ENCODE assay signal across 8 cellular contexts in genomic region chr11:65421204-65422103, GRCh38. TPM values are rescaled to one million over a fixed set of nuclear protein-coding genes. Genes with fewer than 3 reads are reported as not detected.
DNase-seq lines count a peak whose midpoint lies in the region; ATAC-seq lines count a peak whose summit lies in the region.

No MANE protein-coding gene starts in this region.

- peaks cover 35% of the 10 kb centered on the region for H3K79me2 ChIP-seq in mesendoderm (ENCODE audit: control insufficient read depth, insufficient read depth, low read length)

- H3K56ac ChIP-seq in mesendoderm (ENCODE audit: low read length) = peak overlapping the region; percentile 92

- peaks cover 25 to 60% (median 50%) of the 10 kb centered on the region in 10 experiments for H3K4me1 ChIP-seq in BLaER1 treated with 17β-estradiol and CSF1 and Interleukin-3, amounts not matched to agents 10 nM and 100 nM
- H3K4me1 ChIP-seq in effector memory CD4-positive, alpha-beta T cell (ENCODE audit: control insufficient read depth, insufficient read depth, low read length, poor library complexity, severe bottlenecking) = peaks cover 57% of the 10 kb centered on the region
- peaks cover 43% of the 10 kb centered on the region for H3K4me1 ChIP-seq in mesendoderm (ENCODE audit: control insufficient read depth, low read depth, low read length)

- peak overlapping the region; percentile 96 for H2AK5ac ChIP-seq in mesendoderm (ENCODE audit: low read length)

- H2BK5ac ChIP-seq in mesendoderm (ENCODE audit: low read length) = peak overlapping the region; percentile 94

- ATAC-seq in HG03108 (IDR thresholded peaks at IDR 0.05; ENCODE audit: unreplicated experiment) = peak; percentile 15
- ATAC-seq in HG02642 (IDR thresholded peaks at IDR 0.05; ENCODE audit: poor library complexity, unreplicated experiment) = no peak

- WGBS in mesendoderm (ENCODE audit: extremely low coverage, insufficient coverage, low lambda C conversion rate) = no CpG with 5 or more reads among the region's 26 CpGs

- peak overlapping the region; percentile 94 to 100 (median 99) for H3K27ac ChIP-seq in BLaER1 treated with 17β-estradiol and CSF1 and Interleukin-3, amounts not matched to agents 10 nM and 100 nM
- peak overlapping the region; percentile 99 for H3K27ac ChIP-seq in effector memory CD4-positive, alpha-beta T cell (ENCODE audit: insufficient read depth, low read length, poor library complexity, severe bottlenecking)
- H3K27ac ChIP-seq in mesendoderm (ENCODE audit: low read depth, low read length) = peak overlapping the region; percentile 93

- H3K27me3 ChIP-seq in BLaER1 treated with 17β-estradiol and CSF1 and Interleukin-3, amounts not matched to agents 10 nM and 100 nM = no peaks in the 10 kb centered on the region
- no peaks in the 10 kb centered on the region for H3K27me3 ChIP-seq in effector memory CD4-positive, alpha-beta T cell (replicated peaks; ENCODE audit: control insufficient read depth, insufficient read depth, low read length, poor library complexity, severe bottlenecking)
- no peaks in the 10 kb centered on the region for H3K27me3 ChIP-seq in mesendoderm (ENCODE audit: insufficient read depth, low read length, poor library complexity)

- H3K4me3 ChIP-seq in BLaER1 treated with 17β-estradiol and CSF1 and Interleukin-3, amounts not matched to agents 10 nM and 100 nM = peak overlapping the region; percentile 51 to 94 (median 90)
- peak overlapping the region; percentile 80 for H3K4me3 ChIP-seq in effector memory CD4-positive, alpha-beta T cell (ENCODE audit: insufficient read depth, low read depth, low read length, poor library complexity, severe bottlenecking)
- peak overlapping the region; percentile 19 for H3K4me3 ChIP-seq in mesendoderm (ENCODE audit: low read length)

- H3K4me2 ChIP-seq in BLaER1 treated with 17β-estradiol and CSF1 and Interleukin-3, amounts not matched to agents 10 nM and 100 nM = peak overlapping the region; percentile 84 to 99 (median 97)
- H3K4me2 ChIP-seq in mesendoderm (ENCODE audit: low read length) = peak overlapping the region; percentile 80

- peaks cover under 1 to 37% (median 24%) of the 10 kb centered on the region in 11 experiments; a peak in 17 of 22 replicates for H3K36me3 ChIP-seq in BLaER1 treated with 17β-estradiol and CSF1 and Interleukin-3, amounts not matched to agents 10 nM and 100 nM
- H3K36me3 ChIP-seq in effector memory CD4-positive, alpha-beta T cell (ENCODE audit: control insufficient read depth, insufficient read depth, low read length) = peaks cover 6% of the 10 kb centered on the region
- H3K36me3 ChIP-seq in mesendoderm (ENCODE audit: control insufficient read depth, insufficient read depth, low read length) = no peaks in the 10 kb centered on the region

- H4K8ac ChIP-seq in mesendoderm (ENCODE audit: low read depth, low read length) = peak overlapping the region; percentile 88

- H4K20me1 ChIP-seq in BLaER1 treated with 17β-estradiol and CSF1 and Interleukin-3, amounts not matched to agents 10 nM and 100 nM = peaks cover 34 to 38% (median 38%) of the 10 kb centered on the region in 11 experiments

- no peak overlapping the region for H3K23ac ChIP-seq in mesendoderm (ENCODE audit: low read length)

- peaks cover 16% of the 10 kb centered on the region for H3K79me1 ChIP-seq in mesendoderm (ENCODE audit: low read length)

- peak overlapping the region; percentile 89 for H2BK120ac ChIP-seq in mesendoderm (ENCODE audit: low read depth, low read length)

- peak overlapping the region; percentile 98 to 100 (median 100) for H3K9ac ChIP-seq in BLaER1 treated with 17β-estradiol and CSF1 and Interleukin-3, amounts not matched to agents 10 nM and 100 nM
- peak overlapping the region; percentile 89 for H3K9ac ChIP-seq in mesendoderm (ENCODE audit: low read length)

- H3K9me3 ChIP-seq in BLaER1 treated with 17β-estradiol and CSF1 and Interleukin-3, amounts not matched to agents 10 nM and 100 nM (replicated peaks in 1 of 11) = no peaks in the 10 kb centered on the region
- no peaks in the 10 kb centered on the region for H3K9me3 ChIP-seq in effector memory CD4-positive, alpha-beta T cell (ENCODE audit: control insufficient read depth, low read length)

- H3K4ac ChIP-seq in mesendoderm (ENCODE audit: low read depth, low read length) = peak overlapping the region; percentile 99

- peak overlapping the region; percentile 5 for H4K5ac ChIP-seq in mesendoderm (ENCODE audit: low read length)

- H3K18ac ChIP-seq in mesendoderm (ENCODE audit: low read length) = peak overlapping the region; percentile 97

- DNase-seq in NOMO-1 (lab: John Stamatoyannopoulos, UW; ENCODE audit: unreplicated experiment in 2 of 2) = peak; percentile 87 to 90
- DNase-seq in activated CD8-positive, alpha-beta memory T cell treated with anti-CD3 and anti-CD28 coated beads for 48 hours (ENCODE audit: low read depth in 2 of 3, low spot score in 2 of 3) = peak; percentile 64 to 76 (median 70)
- DNase-seq in effector memory CD4-positive, alpha-beta T cell = peak; percentile 78 to 88 (median 83)
- DNase-seq in mesendoderm = peak; percentile 79
- DNase-seq in stimulated activated CD8-positive, alpha-beta memory T cell treated with anti-CD3 and anti-CD28 coated beads, Interleukin-12 subunit alpha, Interleukin-12 subunit beta, amount 100 ng/mL, for 24 hours (ENCODE audit: extremely low read depth) = peak; percentile 77

- peak overlapping the region; percentile 4 for H2BK15ac ChIP-seq in mesendoderm (replicated peaks; ENCODE audit: low read depth)

RNA-seq across cellular contexts. Expression of gene NEAT1, which starts 1.1 kb away (rescaled TPM):
- polyA plus RNA-seq in mesendoderm (2013, experiment 1 of 2) = 3.7 TPM
- polyA plus RNA-seq in mesendoderm (2013, experiment 2 of 2) = 4.5 TPM

RNA-seq across cellular contexts. Expression of gene FRMD8, which starts 35.0 kb away (rescaled TPM):
- 10.9 TPM for polyA plus RNA-seq in mesendoderm (2013, experiment 1 of 2)
- polyA plus RNA-seq in mesendoderm (2013, experiment 2 of 2) = 10.4 TPM

RNA-seq across cellular contexts. Expression of gene SLC25A45, which starts 39.0 kb away (rescaled TPM):
- 0.95 TPM for polyA plus RNA-seq in mesendoderm (2013, experiment 1 of 2)
- 0.76 TPM for polyA plus RNA-seq in mesendoderm (2013, experiment 2 of 2)

Comparison
In these comparisons a context has a peak if more than half of its experiments do, and no peak if none do; other contexts are left out.
1. H3K4me3 ChIP-seq: peak in every context shown above with its lines; median percentile 90 in BLaER1 treated with 17β-estradiol and CSF1 and Interleukin-3, amounts not matched to agents 10 nM and 100 nM; 80 in effector memory CD4-positive, alpha-beta T cell; 19 in mesendoderm.